9 cellular contexts compared by ENCODE assay signal in genomic region chr3:71784201-71784913, GRCh38. TPM values are rescaled to one million over a fixed set of nuclear protein-coding genes. Genes with fewer than 3 reads are reported as not detected.
DNase-seq lines count a peak whose midpoint lies in the region; ATAC-seq and TF ChIP-seq lines count a peak whose summit lies in the region.
"Had no signal": no experiment of that assay in that cellular context is flagged by ENCODE, and none has a peak within 500 bp of the region (broad histone marks: within the 10 kb centered on the region; RNA-seq: fewer than 3 reads in every experiment).

No MANE protein-coding gene starts in this region.

- no peaks in the 10 kb centered on the region for H3K9me3 ChIP-seq in iPS-18a (ENCODE audit: control insufficient read depth, low read depth, low read length)

- H3K4me1 ChIP-seq in iPS-18a (ENCODE audit: control insufficient read depth, low read depth, low read length): peaks cover 36% of the 10 kb centered on the region

- H3K4me3 ChIP-seq in iPS-18a (ENCODE audit: low read length): peak overlapping the region; percentile 60

- peaks cover 72% of the 10 kb centered on the region for H3K27me3 ChIP-seq in iPS-18a (ENCODE audit: control insufficient read depth, insufficient read depth, low read length)

- H3K36me3 ChIP-seq in iPS-18a (ENCODE audit: control insufficient read depth, low read depth, low read length): no peaks in the 10 kb centered on the region

- H3K36me3 Mint-ChIP-seq in activated CD4-positive, alpha-beta T cell treated with anti-CD3 and anti-CD28 coated beads for 36 hours (ENCODE audit: low read depth): no peaks in the 10 kb centered on the region
- H3K36me3 Mint-ChIP-seq in WTC11: no peaks in the 10 kb centered on the region

- no peaks in the 10 kb centered on the region for H3K9me3 Mint-ChIP-seq in activated CD4-positive, alpha-beta T cell treated with anti-CD3 and anti-CD28 coated beads for 36 hours (ENCODE audit: low read depth)
- H3K9me3 Mint-ChIP-seq in WTC11: no peaks in the 10 kb centered on the region

- peak overlapping the region; percentile 75 for H3K4me3 Mint-ChIP-seq in activated CD4-positive, alpha-beta T cell treated with anti-CD3 and anti-CD28 coated beads for 36 hours
- H3K4me3 Mint-ChIP-seq in WTC11: peak overlapping the region; percentile 84

- peaks cover 15% of the 10 kb centered on the region for H3K4me1 Mint-ChIP-seq in activated CD4-positive, alpha-beta T cell treated with anti-CD3 and anti-CD28 coated beads for 36 hours
- peaks cover 51% of the 10 kb centered on the region for H3K4me1 Mint-ChIP-seq in WTC11

- intact Hi-C loops in activated CD4-positive, alpha-beta T cell treated with anti-CD3 and anti-CD28 coated beads for 36 hours (cut with DNase I, micrococcal nuclease): no loop called here

- ATAC-seq in activated CD4-positive, alpha-beta T cell treated with anti-CD3 and anti-CD28 coated beads for 36 hours: no peak
- ATAC-seq in WTC11 (peak; percentile 6; the same call in 1 of the 2 replicates), HG03159 (IDR thresholded peaks at IDR 0.05; ENCODE audit: unreplicated experiment) (no peak), GM19023 (IDR thresholded peaks at IDR 0.05; ENCODE audit: unreplicated experiment) (no peak), HG02759 (IDR thresholded peaks at IDR 0.05; ENCODE audit: unreplicated experiment) (no peak)

- CTCF ChIA-PET in activated CD4-positive, alpha-beta T cell treated with anti-CD3 and anti-CD28 coated beads for 36 hours (lab: Charles Lee): interaction anchor here (0.7 to 1.6 kb wide), 5 partner anchors 12 to 103 kb away, joined by 3 to 6 read pairs (median 4); no protein-coding TSS in a partner anchor
- CTCF ChIA-PET in WTC11 (lab: Charles Lee): no interaction called here

- H3K9ac ChIP-seq in iPS-18a (ENCODE audit: low read length): peak overlapping the region; percentile 7

- TF ChIP-seq CTCF in WTC11 (IDR thresholded peaks at IDR 0.05): no peak

- DNase-seq in activated CD4-positive, alpha-beta T cell treated with anti-CD3 and anti-CD28 coated beads for 36 hours: peak; percentile 13
- no peak for DNase-seq in activated CD4-positive, alpha-beta T cell treated with anti-CD3 and anti-CD28 coated beads for 1 hour
- no peak for DNase-seq in WTC11 (ENCODE audit: low spot score)
- peak; percentile 27 for DNase-seq in stimulated activated CD8-positive, alpha-beta memory T cell treated with anti-CD3 and anti-CD28 coated beads, Interleukin-4, amount 100 ng/mL, for 48 hours

- peak overlapping the region; percentile 59 for H3K27ac Mint-ChIP-seq in activated CD4-positive, alpha-beta T cell treated with anti-CD3 and anti-CD28 coated beads for 36 hours
- H3K27ac Mint-ChIP-seq in WTC11: no peak overlapping the region

- POLR2A ChIA-PET in activated CD4-positive, alpha-beta T cell treated with anti-CD3 and anti-CD28 coated beads for 36 hours (lab: Charles Lee): no interaction called here
- POLR2A ChIA-PET in WTC11 (lab: Charles Lee): no interaction called here

- H3K27me3 Mint-ChIP-seq in activated CD4-positive, alpha-beta T cell treated with anti-CD3 and anti-CD28 coated beads for 36 hours: peaks cover 43% of the 10 kb centered on the region
- H3K27me3 Mint-ChIP-seq in WTC11 (ENCODE audit: low read depth): peaks cover 66% of the 10 kb centered on the region

- no peak overlapping the region for H3K27ac ChIP-seq in iPS-18a (ENCODE audit: low read length)
- H3K27ac ChIP-seq: VCaP had no signal

TF ChIP-seq in WTC11, 78 proteins besides CTCF, POLR2A, EP300 and RAD21 (continues in another document):
- no peak for TF ChIP-seq ZNF232 (CRISPR knock-in tag; IDR thresholded peaks at IDR 0.05)
- no peak for TF ChIP-seq CREM (CRISPR knock-in tag; IDR thresholded peaks at IDR 0.05)
- no peak for TF ChIP-seq TCF7 (CRISPR knock-in tag; IDR thresholded peaks at IDR 0.05; ENCODE audit: low read depth)
- no peak for TF ChIP-seq EMX1 (CRISPR knock-in tag; IDR thresholded peaks at IDR 0.05)
- TF ChIP-seq NR2C2 (CRISPR knock-in tag; IDR thresholded peaks at IDR 0.05): no peak
- no peak for TF ChIP-seq NFE2L1 (CRISPR knock-in tag; IDR thresholded peaks at IDR 0.05)
- no peak for TF ChIP-seq ZNF671 (CRISPR knock-in tag; IDR thresholded peaks at IDR 0.05)
- TF ChIP-seq PRDM15 (CRISPR knock-in tag; IDR thresholded peaks at IDR 0.05): no peak
- TF ChIP-seq ARID4B (CRISPR knock-in tag; IDR thresholded peaks at IDR 0.05; ENCODE audit: borderline replicate concordance): no peak
- TF ChIP-seq ZNF512 (CRISPR knock-in tag; IDR thresholded peaks at IDR 0.05; ENCODE audit: borderline replicate concordance): no peak
- TF ChIP-seq HMGA2 (CRISPR knock-in tag; IDR thresholded peaks at IDR 0.05): no peak

RNA-seq across cellular contexts. Expression of gene PROK2, which starts 0.6 kb away (rescaled TPM):
- total RNA-seq in activated CD4-positive, alpha-beta T cell treated with anti-CD3 and anti-CD28 coated beads for 36 hours: under 1 TPM; 0.32 to 0.37 TPM
- 0.92 to 2.0 TPM (median 1.4 TPM) in 3 replicates for total RNA-seq in WTC11 (2021)

RNA-seq across cellular contexts. Expression of gene GPR27, which starts 30.7 kb away (rescaled TPM):
- total RNA-seq in activated CD4-positive, alpha-beta T cell treated with anti-CD3 and anti-CD28 coated beads for 36 hours: 1 to 10 TPM; 1.2 to 1.6 TPM
- total RNA-seq in WTC11 (2021): 14.7 to 16.4 TPM (median 14.8 TPM) in 3 replicates

RNA-seq across cellular contexts. Expression of gene EIF4E3, which starts 59.2 kb away (rescaled TPM):
- 10 to 100 TPM; 28.7 to 29.7 TPM for total RNA-seq in activated CD4-positive, alpha-beta T cell treated with anti-CD3 and anti-CD28 coated beads for 36 hours
- 14.0 to 16.5 TPM (median 14.3 TPM) in 3 replicates for total RNA-seq in WTC11 (2021)

Comparison
In these comparisons a context has a peak if more than half of its experiments do, and no peak if none do; other contexts are left out.
1. DNase-seq: peak in activated CD4-positive, alpha-beta T cell treated with anti-CD3 and anti-CD28 coated beads for 36 hours (single experiment) and stimulated activated CD8-positive, alpha-beta memory T cell treated with anti-CD3 and anti-CD28 coated beads, Interleukin-4, amount 100 ng/mL, for 48 hours (single experiment); none in activated CD4-positive, alpha-beta T cell treated with anti-CD3 and anti-CD28 coated beads for 1 hour (single experiment) and WTC11 (single experiment).